ENCODE assay signal across 25 cellular contexts in genomic region chr16:80791411-80791810, GRCh38. TPM values are rescaled to one million over a fixed set of nuclear protein-coding genes. Genes with fewer than 3 reads are reported as not detected.
A peak's percentile ranks its signal among the peaks of the same experiment; 100 is the strongest.
DNase-seq lines count a peak whose midpoint lies in the region; ATAC-seq, FAIRE-seq and TF ChIP-seq lines count a peak whose summit lies in the region.
"Had no signal": no experiment of that assay in that cellular context is flagged by ENCODE, and none has a peak within 500 bp of the region (broad histone marks: within the 10 kb centered on the region; RNA-seq: fewer than 3 reads in every experiment).

No MANE protein-coding gene starts in this region.

- H3K4me3 ChIP-seq in HEK293 (ENCODE audit: low read depth, low read length) (no peak overlapping the region), choroid plexus epithelial cell (ENCODE audit: low read depth, low read length) (no peak overlapping the region), fibroblast of pulmonary artery (replicated peaks; ENCODE audit: low read depth, low read length) (no peak overlapping the region), retinal pigment epithelial cell (ENCODE audit: low read length) (no peak overlapping the region)
- H3K4me3 ChIP-seq: BLaER1, GM12878, GM23248 had no signal

- FAIRE-seq in urothelium cell line (lab: Jason Lieb, UNC) = no peak
- FAIRE-seq: A204.1, GM12878, GM19239, H1 had no signal

- H3K4me1 ChIP-seq in HEK293 (ENCODE audit: control insufficient read depth, insufficient read depth, low read length) = peaks cover 3% of the 10 kb centered on the region
- H3K4me1 ChIP-seq: BLaER1, Caco-2 had no signal

- no peak overlapping the region for H3K27ac ChIP-seq in HEK293 (ENCODE audit: extremely low read depth, low read depth, low read length)
- H3K27ac ChIP-seq: 22Rv1, BLaER1, C4-2B, GM23248 had no signal

- H3K9me3 ChIP-seq in HEK293 (ENCODE audit: control insufficient read depth, insufficient read depth, low read depth, low read length) = no peaks in the 10 kb centered on the region; the same call in 1 of the 2 replicates
- H3K9me3 ChIP-seq: Caco-2 had no signal

- H3K9me3 Mint-ChIP-seq in stimulated activated naive B cell treated with anti-CD40 and anti-IgM and Interleukin-4, amounts not matched to agents 10 μg/mL and 1 μg/mL and 100 μg/mL, for 72 hours = peaks cover 0 to 5% of the 10 kb centered on the region in 2 donors
- peaks cover under 1% of the 10 kb centered on the region; the same call in 1 of the 2 replicates for H3K9me3 Mint-ChIP-seq in HFFc6
- H3K9me3 Mint-ChIP-seq: CD8-positive, alpha-beta T cell had no signal

- no peaks in the 10 kb centered on the region for H3K36me3 ChIP-seq in HEK293 (ENCODE audit: control insufficient read depth in 2 of 2, insufficient read depth in 1 of 2, low read length in 2 of 2)

- CTCF ChIA-PET in HEK293 (lab: Yijun Ruan, JAX) = interaction anchor here (1.0 kb wide), 1 partner anchor 34 kb away, joined by 3 read pairs; no protein-coding TSS in a partner anchor

- no peaks in the 10 kb centered on the region for H3K4me1 Mint-ChIP-seq in stimulated activated naive B cell treated with anti-CD40 and anti-IgM and Interleukin-4, amounts not matched to agents 10 μg/mL and 1 μg/mL and 100 μg/mL, for 72 hours
- H3K4me1 Mint-ChIP-seq in HFFc6 (ENCODE audit: low read depth) = peaks cover 25% of the 10 kb centered on the region
- H3K4me1 Mint-ChIP-seq: B cell had no signal

- H3K27ac Mint-ChIP-seq in stimulated activated naive B cell treated with anti-CD40 and anti-IgM and Interleukin-4, amounts not matched to agents 10 μg/mL and 1 μg/mL and 100 μg/mL, for 72 hours = no peak overlapping the region
- H3K27ac Mint-ChIP-seq in HFFc6 = no peak overlapping the region
- H3K27ac Mint-ChIP-seq: B cell; CD4-positive, CD25-positive, alpha-beta regulatory T cell; CD8-positive, alpha-beta T cell had no signal

- TF ChIP-seq CTCF in HEK293 (tag by site-specific recombination; IDR thresholded peaks at IDR 0.05) = no peak
- TF ChIP-seq CTCF in choroid plexus epithelial cell (conservative IDR thresholded peaks at IDR 0.05; ENCODE audit: low read depth, low read length) = no peak
- no peak for TF ChIP-seq CTCF in fibroblast of pulmonary artery (IDR thresholded peaks at IDR 0.05; ENCODE audit: low read length, missing control alignments)
- no peak for TF ChIP-seq CTCF in retinal pigment epithelial cell (conservative IDR thresholded peaks at IDR 0.05; ENCODE audit: low read depth, low read length)
- no peak for TF ChIP-seq CTCF in HFFc6 (IDR thresholded peaks at IDR 0.05)

- H3K4me3 Mint-ChIP-seq in stimulated activated naive B cell treated with anti-CD40 and anti-IgM and Interleukin-4, amounts not matched to agents 10 μg/mL and 1 μg/mL and 100 μg/mL, for 72 hours = no peak overlapping the region
- H3K4me3 Mint-ChIP-seq in HFFc6 = no peak overlapping the region
- H3K4me3 Mint-ChIP-seq: B cell; CD4-positive, CD25-positive, alpha-beta regulatory T cell; CD8-positive, alpha-beta T cell had no signal

- no peaks in the 10 kb centered on the region for H3K36me3 Mint-ChIP-seq in stimulated activated naive B cell treated with anti-CD40 and anti-IgM and Interleukin-4, amounts not matched to agents 10 μg/mL and 1 μg/mL and 100 μg/mL, for 72 hours
- H3K36me3 Mint-ChIP-seq in HFFc6 (ENCODE audit: low read depth) = peaks cover under 1% of the 10 kb centered on the region; the same call in 1 of the 2 replicates
- H3K36me3 Mint-ChIP-seq: CD8-positive, alpha-beta T cell had no signal

- no peak for ATAC-seq in stimulated activated naive B cell treated with anti-CD40 and anti-IgM and Interleukin-4, amounts not matched to agents 10 μg/mL and 1 μg/mL and 100 μg/mL, for 72 hours (replicated peaks)
- ATAC-seq: CD8-positive, alpha-beta T cell; GM12878 had no signal

- POLR2A ChIA-PET in HEK293 (lab: Yijun Ruan, JAX) = no interaction called here

- DNase-seq in choroid plexus epithelial cell (ENCODE audit: low read depth) (peak; percentile 9), fibroblast of pulmonary artery (ENCODE audit: low read depth) (peak; percentile 8), retinal pigment epithelial cell (ENCODE audit: low read depth) (peak; percentile 34), urothelium cell line (ENCODE audit: low spot score) (no peak), DMS79 treated with DMSO at 0.1 percent for 48 hours (lab: John Stamatoyannopoulos, UW) (no peak), HFFc6 (no peak)
- no peak for DNase-seq in stimulated activated naive B cell treated with anti-CD40 and anti-IgM and Interleukin-4, amounts not matched to agents 10 μg/mL and 1 μg/mL and 100 μg/mL, for 72 hours
- DNase-seq: Caco-2; CD4-positive, CD25-positive, alpha-beta regulatory T cell; CD8-positive, alpha-beta T cell; DMS153; EL; GDM1; GM23248; H7; HCEC 1CT had no signal

- no peaks in the 10 kb centered on the region for H3K27me3 Mint-ChIP-seq in stimulated activated naive B cell treated with anti-CD40 and anti-IgM and Interleukin-4, amounts not matched to agents 10 μg/mL and 1 μg/mL and 100 μg/mL, for 72 hours
- no peaks in the 10 kb centered on the region for H3K27me3 Mint-ChIP-seq in HFFc6 (ENCODE audit: insufficient read depth)
- H3K27me3 Mint-ChIP-seq: B cell; CD4-positive, CD25-positive, alpha-beta regulatory T cell had no signal

TF ChIP-seq in HEK293, 187 proteins besides CTCF, POLR2A, EP300 and RAD21:
- TF ChIP-seq ZNF248 (tag by site-specific recombination; IDR thresholded peaks at IDR 0.05) (no peak), ZXDB (tag by site-specific recombination; IDR thresholded peaks at IDR 0.05) (0 out of 2 replicates have a peak, but pooled peaks have one; percentile 21)

RNA-seq across cellular contexts. Expression of gene CDYL2, which starts 13.0 kb away (rescaled TPM):
- 10 to 100 TPM; 15.4 to 22.5 (median 20.6) TPM for total RNA-seq in HFFc6 (2021; fragmentation: NEBNext Ultra II Directional; extraction: Animal tissue kit (Norgen Biotek cat#: 25700))

Comparison
In these comparisons a context has a peak if more than half of its experiments do, and no peak if none do; other contexts are left out.
1. DNase-seq: peak in choroid plexus epithelial cell (single experiment), fibroblast of pulmonary artery (single experiment) and retinal pigment epithelial cell (single experiment); none in stimulated activated naive B cell treated with anti-CD40 and anti-IgM and Interleukin-4, amounts not matched to agents 10 μg/mL and 1 μg/mL and 100 μg/mL, for 72 hours (single experiment), urothelium cell line (single experiment), DMS79 treated with DMSO at 0.1 percent for 48 hours (single experiment) and HFFc6 (single experiment).